ENCODE assay signal across 1 cellular context in genomic region chr14:100709956-100710284, GRCh38.
TF ChIP-seq lines count a peak whose summit lies in the region.

No MANE protein-coding gene starts in this region.

TF ChIP-seq in IMR-90, 13 proteins besides CTCF, POLR2A, EP300 and RAD21 (continued from another document):
- no peak for TF ChIP-seq USF2 (IDR thresholded peaks at IDR 0.05; ENCODE audit: low read depth, low read length)
- no peak for TF ChIP-seq FOS (IDR thresholded peaks at IDR 0.05; ENCODE audit: low read depth, low read length)
- TF ChIP-seq NFE2L2 (IDR thresholded peaks at IDR 0.05; ENCODE audit: low read depth, low read length) = no peak
- no peak for TF ChIP-seq ELK1 (IDR thresholded peaks at IDR 0.05; ENCODE audit: borderline replicate concordance, low read depth, low read length)
- TF ChIP-seq MAFK (IDR thresholded peaks at IDR 0.05; ENCODE audit: low read depth, low read length) = no peak
- no peak for TF ChIP-seq SMC3 (IDR thresholded peaks at IDR 0.05; ENCODE audit: low read depth, low read length)
- TF ChIP-seq BHLHE40 (IDR thresholded peaks at IDR 0.05; ENCODE audit: low read depth, low read length) = no peak
- TF ChIP-seq MXI1 (IDR thresholded peaks at IDR 0.05; ENCODE audit: borderline replicate concordance, low read depth, low read length) = no peak
TF ChIP-seq in IMR-90: peak in this region for 0.
